Comparison of ENCODE assay signal across 8 cellular contexts in the genomic region with DNA sequence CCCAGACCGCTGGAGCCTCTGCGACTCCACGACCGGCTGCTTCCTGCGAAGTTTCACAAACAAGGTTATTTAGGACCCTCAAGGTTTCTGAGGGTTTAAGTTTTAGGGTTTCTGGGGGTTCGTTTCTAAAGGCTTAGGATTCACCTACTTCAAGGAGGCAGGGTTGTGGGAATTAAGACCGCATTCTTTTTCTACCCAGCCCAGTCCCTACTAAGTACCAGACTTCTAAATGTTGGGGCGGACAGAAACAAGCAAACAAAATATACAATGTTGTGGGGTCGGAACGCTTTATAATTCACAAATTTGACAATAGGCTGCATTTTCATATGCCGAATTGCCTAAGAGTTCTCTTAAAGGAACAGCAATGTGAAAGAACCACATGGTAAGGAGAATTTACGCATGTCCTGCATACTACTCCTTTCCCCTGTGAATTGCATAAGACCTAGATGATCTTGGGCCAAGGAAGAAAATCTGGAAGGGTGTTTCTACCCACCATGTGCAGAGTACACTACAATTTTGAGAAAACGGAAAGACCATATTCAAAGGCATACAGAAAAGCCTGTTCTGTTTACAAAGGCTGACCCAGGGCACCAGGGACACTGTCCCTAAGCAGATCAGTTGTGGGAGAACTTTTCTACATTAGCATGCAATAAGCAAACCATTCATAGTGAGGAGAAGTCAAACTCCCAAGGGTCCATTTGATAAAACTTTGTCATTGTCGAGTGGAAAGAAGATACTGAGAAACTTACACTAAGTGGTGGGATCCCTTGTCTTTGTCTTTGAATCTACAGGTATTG.
DNase-seq lines count a peak whose midpoint lies in the region; ATAC-seq, FAIRE-seq and TF ChIP-seq lines count a peak whose summit lies in the region.

No MANE protein-coding gene starts in this region.

- DNase-seq in SK-N-MC (ENCODE audit: low read depth, low spot score) (no peak), fibroblast of pulmonary artery (ENCODE audit: low read depth) (peak; percentile 74), progenitor cell of endocrine pancreas (ENCODE audit: low spot score, unreplicated experiment) (no peak), H54 (ENCODE audit: insufficient read length, low spot score) (no peak), NCI-H2227 treated with DMSO at 0.1 percent for 48 hours (lab: John Stamatoyannopoulos, UW) (no peak), NCI-H2107 (lab: John Stamatoyannopoulos, UW) (no peak)

- H3K27ac Mint-ChIP-seq in progenitor cell of endocrine pancreas: no peak overlapping the region

- H3K4me3 Mint-ChIP-seq in progenitor cell of endocrine pancreas (ENCODE audit: low read depth): peak overlapping the region; percentile 89

- TF ChIP-seq CTCF in fibroblast of pulmonary artery (IDR thresholded peaks at IDR 0.05; ENCODE audit: low read length, missing control alignments) (no peak), progenitor cell of endocrine pancreas (IDR thresholded peaks at IDR 0.05; ENCODE audit: unreplicated experiment) (no peak)

- H3K27ac ChIP-seq in SK-N-MC: peak overlapping the region; percentile 75

- H3K9me3 Mint-ChIP-seq in progenitor cell of endocrine pancreas (ENCODE audit: low read depth): no peaks in the 10 kb centered on the region

- ATAC-seq in GM18517 (IDR thresholded peaks at IDR 0.05; ENCODE audit: unreplicated experiment) (peak; percentile 3), GM21447 (IDR thresholded peaks at IDR 0.05; ENCODE audit: unreplicated experiment) (no peak)

- no peak for FAIRE-seq in H54 (lab: Jason Lieb, UNC)

- H3K36me3 ChIP-seq in SK-N-MC (ENCODE audit: insufficient read depth, low read length): no peaks in the 10 kb centered on the region

- H3K9me3 ChIP-seq in SK-N-MC (ENCODE audit: low read depth, low read length): no peaks in the 10 kb centered on the region

- TF ChIP-seq POLR2A in H54 (IDR thresholded peaks at IDR 0.05; ENCODE audit: low read depth, low read length): no peak

- H3K4me1 Mint-ChIP-seq in progenitor cell of endocrine pancreas (ENCODE audit: low read depth): peaks cover 15% of the 10 kb centered on the region

- H3K27me3 Mint-ChIP-seq in progenitor cell of endocrine pancreas: peaks cover 29% of the 10 kb centered on the region

- peak overlapping the region; percentile 91 for H3K4me3 ChIP-seq in SK-N-MC
- H3K4me3 ChIP-seq in fibroblast of pulmonary artery (replicated peaks; ENCODE audit: low read depth, low read length): peak overlapping the region; percentile 61

- peak overlapping the region; percentile 65 for H3K9ac ChIP-seq in SK-N-MC (ENCODE audit: insufficient read length)

- no peaks in the 10 kb centered on the region for H3K36me3 Mint-ChIP-seq in progenitor cell of endocrine pancreas (ENCODE audit: insufficient read depth)
